In genomic region chr3:114418724-114419543, GRCh38 we compare ENCODE assay signal across 7 cellular contexts.
DNase-seq lines count a peak whose midpoint lies in the region; ATAC-seq, FAIRE-seq and TF ChIP-seq lines count a peak whose summit lies in the region.

No MANE protein-coding gene starts in this region.

- in situ Hi-C loops in K562 (cut with MboI) = no loop called here

- TF ChIP-seq POLR2A in K562 (conservative IDR thresholded peaks at IDR 0.05) = no peak

- H3F3A ChIP-seq in smooth muscle cell (ENCODE audit: low read depth) = no peaks in the 10 kb centered on the region

- BruUV-seq in K562 (replicated peaks; lab: Mats Ljungman, UMichigan) = no TSS peak

- intact Hi-C loops in K562 (cut with micrococcal nuclease) = loop anchor here (2.0 kb wide), 1 partner anchor 36 kb away; no protein-coding TSS in a partner anchor

- no peak for TF ChIP-seq EP300 in K562 (IDR thresholded peaks at IDR 0.05; ENCODE audit: low read length)

- no peak overlapping the region for H3K9ac ChIP-seq in K562 (ENCODE audit: insufficient read depth in 1 of 2, low read depth in 2 of 2, low read length in 2 of 2)
- H3K9ac ChIP-seq in smooth muscle cell (ENCODE audit: low read depth) = no peak overlapping the region

- TF ChIP-seq CTCF in K562 (IDR thresholded peaks at IDR 0.05 in 2 of 3, conservative IDR thresholded peaks at IDR 0.05 in 1 of 3; ENCODE audit: insufficient read depth in 2 of 3, low read depth in 1 of 3, low read length in 3 of 3) (peak; percentile 34 to 65 (median 56)), smooth muscle cell (IDR thresholded peaks at IDR 0.05; ENCODE audit: borderline replicate concordance, insufficient read depth, poor library complexity, severe bottlenecking) (peak; percentile 80)

- H3K9me1 ChIP-seq in K562 (ENCODE audit: control insufficient read depth, insufficient read depth, low read length) = no peaks in the 10 kb centered on the region

- H3K36me3 ChIP-seq in K562 (ENCODE audit: control insufficient read depth, insufficient read depth, low read length) (no peaks in the 10 kb centered on the region), iPS DF 6.9 (ENCODE audit: control insufficient read depth, insufficient read depth, low read length) (no peaks in the 10 kb centered on the region), smooth muscle cell (ENCODE audit: low read depth) (no peaks in the 10 kb centered on the region)

- 5% methylated on average over 7 of the region's 8 CpGs for WGBS in K562 (ENCODE audit: insufficient coverage, low coverage, missing lambda C conversion rate)
- no CpG with 5 or more reads among the region's 8 CpGs for WGBS in iPS DF 6.9 (ENCODE audit: insufficient coverage, insufficient read length)
- 36% methylated on average over 8 of the region's 8 CpGs for WGBS in smooth muscle cell (ENCODE audit: low lambda C conversion rate)

- CTCF ChIA-PET in K562 (lab: Yijun Ruan, JAX; ENCODE audit: low intra/inter-chr PET ratio) = no interaction called here

- ATAC-seq in GM21360 (IDR thresholded peaks at IDR 0.05; ENCODE audit: unreplicated experiment) (peak; percentile 68), HG03558 (IDR thresholded peaks at IDR 0.05; ENCODE audit: extremely low read depth, unreplicated experiment) (peak; percentile 43), K562 (peak; percentile 83)

- no peaks in the 10 kb centered on the region for H3K4me1 ChIP-seq in K562 (replicated peaks in 1 of 2; ENCODE audit: control insufficient read depth in 2 of 2, insufficient read depth in 2 of 2, low read length in 2 of 2)
- no peaks in the 10 kb centered on the region for H3K4me1 ChIP-seq in iPS DF 6.9 (ENCODE audit: control insufficient read depth, insufficient read depth, low read length)
- H3K4me1 ChIP-seq in smooth muscle cell (ENCODE audit: low read depth) = no peaks in the 10 kb centered on the region

- peak; percentile 40 for DNase-seq in GF-D8 (lab: John Stamatoyannopoulos, UW)
- DNase-seq in NCI-H524 treated with DMSO at 0.1 percent for 48 hours (lab: John Stamatoyannopoulos, UW) = peak; percentile 55
- peak; percentile 20 to 43 (median 36) for DNase-seq in K562 (ENCODE audit: extremely low read depth in 1 of 4, low spot score in 3 of 4)
- DNase-seq in iPS DF 6.9 (ENCODE audit: low read depth, low spot score) = peak; percentile 29
- no peak for DNase-seq in smooth muscle cell (lab: John Stamatoyannopoulos, UW; ENCODE audit: unreplicated experiment)

- no peak overlapping the region for H3K4me2 ChIP-seq in K562 (ENCODE audit: insufficient read depth, low read length)
- no peak overlapping the region for H3K4me2 ChIP-seq in smooth muscle cell

- POLR2A ChIA-PET in K562 (lab: Yijun Ruan, JAX) = no interaction called here

- H3K27me3 ChIP-seq in K562 (ENCODE audit: control insufficient read depth in 2 of 2, insufficient read depth in 2 of 2, low read length in 2 of 2) (no peaks in the 10 kb centered on the region), iPS DF 6.9 (ENCODE audit: control insufficient read depth, insufficient read depth, low read length) (no peaks in the 10 kb centered on the region), smooth muscle cell (ENCODE audit: low read depth) (no peaks in the 10 kb centered on the region)

- no peaks in the 10 kb centered on the region for H3K9me3 ChIP-seq in K562 (replicated peaks; ENCODE audit: control insufficient read depth, insufficient read depth, low read depth, low read length)
- no peaks in the 10 kb centered on the region for H3K9me3 ChIP-seq in iPS DF 6.9 (ENCODE audit: control insufficient read depth, insufficient read depth, low read length)
- no peaks in the 10 kb centered on the region for H3K9me3 ChIP-seq in smooth muscle cell (replicated peaks; ENCODE audit: low read depth)

- H3K79me2 ChIP-seq in K562 (ENCODE audit: control insufficient read depth, insufficient read depth, low read length) (no peaks in the 10 kb centered on the region), smooth muscle cell (ENCODE audit: low read depth) (no peaks in the 10 kb centered on the region)

- no peak for FAIRE-seq in K562 (lab: Jason Lieb, UNC)

- no peaks in the 10 kb centered on the region for H4K20me1 ChIP-seq in K562 (replicated peaks; ENCODE audit: control insufficient read depth, insufficient read depth, low read length)
- peaks cover 16% of the 10 kb centered on the region for H4K20me1 ChIP-seq in smooth muscle cell (ENCODE audit: low read depth)

- H2AFZ ChIP-seq in K562 (ENCODE audit: low read depth, low read length) (no peak overlapping the region), smooth muscle cell (ENCODE audit: low read depth) (no peak overlapping the region)

- TF ChIP-seq RAD21 in K562 (CRISPR knock-in tag; conservative IDR thresholded peaks at IDR 0.05 in 1 of 2, IDR thresholded peaks at IDR 0.05 in 1 of 2) = peak in 1 of 2 experiments; percentile 53; a peak in 3 of 4 replicates

- H3K4me3 ChIP-seq in K562 = no peak overlapping the region
- H3K4me3 ChIP-seq in iPS DF 6.9 (ENCODE audit: low read length) = no peak overlapping the region
- no peak overlapping the region for H3K4me3 ChIP-seq in smooth muscle cell

- H3K27ac ChIP-seq in K562 (ENCODE audit: extremely low read depth, low read depth, low read length) = no peak overlapping the region
- no peak overlapping the region for H3K27ac ChIP-seq in iPS DF 6.9 (ENCODE audit: low read length)
- no peak overlapping the region for H3K27ac ChIP-seq in smooth muscle cell (ENCODE audit: low read depth)

TF ChIP-seq in K562, 482 proteins besides CTCF, POLR2A, EP300 and RAD21:
- TF ChIP-seq TEAD4 (IDR thresholded peaks at IDR 0.05; ENCODE audit: low read length) = peak; percentile 46; the same call in 1 of the 2 replicates
- no peak for TF ChIP-seq TEAD4 (CRISPR knock-in tag; IDR thresholded peaks at IDR 0.05; ENCODE audit: borderline replicate concordance)
- TF ChIP-seq ZNF586 (CRISPR knock-in tag; conservative IDR thresholded peaks at IDR 0.05) = no peak
- TF ChIP-seq TEAD1 (CRISPR knock-in tag; IDR thresholded peaks at IDR 0.05) = peak; percentile 84 to 90
- no peak for TF ChIP-seq ZBTB9 (CRISPR knock-in tag; IDR thresholded peaks at IDR 0.05)
- TF ChIP-seq PHF8 (IDR thresholded peaks at IDR 0.05; ENCODE audit: borderline replicate concordance, low read length) = no peak
- TF ChIP-seq DMBX1 (CRISPR knock-in tag; IDR thresholded peaks at IDR 0.05; ENCODE audit: borderline replicate concordance) = no peak
- no peak for TF ChIP-seq CEBPG (CRISPR knock-in tag; IDR thresholded peaks at IDR 0.05)
- peak; percentile 62 for TF ChIP-seq CEBPG (tag; conservative IDR thresholded peaks at IDR 0.05 in 1 of 2, IDR thresholded peaks at IDR 0.05 in 1 of 2)
- no peak for TF ChIP-seq GATA2 (CRISPR knock-in tag; IDR thresholded peaks at IDR 0.05)
- TF ChIP-seq CEBPB (tag; IDR thresholded peaks at IDR 0.05) = peak; percentile 68
- TF ChIP-seq ZFP1 (CRISPR knock-in tag; IDR thresholded peaks at IDR 0.05) = no peak
- 0 out of 2 replicates have a peak, but pooled peaks have one; percentile 30 for TF ChIP-seq SMC3 (conservative IDR thresholded peaks at IDR 0.05; ENCODE audit: insufficient read depth, low read depth, low read length)
- TF ChIP-seq TEAD2 (tag; IDR thresholded peaks at IDR 0.05) = peak; percentile 76; the same call in 1 of the 2 replicates
- no peak for TF ChIP-seq ZBTB11 (CRISPR knock-in tag; IDR thresholded peaks at IDR 0.05)
